In the genomic region with DNA sequence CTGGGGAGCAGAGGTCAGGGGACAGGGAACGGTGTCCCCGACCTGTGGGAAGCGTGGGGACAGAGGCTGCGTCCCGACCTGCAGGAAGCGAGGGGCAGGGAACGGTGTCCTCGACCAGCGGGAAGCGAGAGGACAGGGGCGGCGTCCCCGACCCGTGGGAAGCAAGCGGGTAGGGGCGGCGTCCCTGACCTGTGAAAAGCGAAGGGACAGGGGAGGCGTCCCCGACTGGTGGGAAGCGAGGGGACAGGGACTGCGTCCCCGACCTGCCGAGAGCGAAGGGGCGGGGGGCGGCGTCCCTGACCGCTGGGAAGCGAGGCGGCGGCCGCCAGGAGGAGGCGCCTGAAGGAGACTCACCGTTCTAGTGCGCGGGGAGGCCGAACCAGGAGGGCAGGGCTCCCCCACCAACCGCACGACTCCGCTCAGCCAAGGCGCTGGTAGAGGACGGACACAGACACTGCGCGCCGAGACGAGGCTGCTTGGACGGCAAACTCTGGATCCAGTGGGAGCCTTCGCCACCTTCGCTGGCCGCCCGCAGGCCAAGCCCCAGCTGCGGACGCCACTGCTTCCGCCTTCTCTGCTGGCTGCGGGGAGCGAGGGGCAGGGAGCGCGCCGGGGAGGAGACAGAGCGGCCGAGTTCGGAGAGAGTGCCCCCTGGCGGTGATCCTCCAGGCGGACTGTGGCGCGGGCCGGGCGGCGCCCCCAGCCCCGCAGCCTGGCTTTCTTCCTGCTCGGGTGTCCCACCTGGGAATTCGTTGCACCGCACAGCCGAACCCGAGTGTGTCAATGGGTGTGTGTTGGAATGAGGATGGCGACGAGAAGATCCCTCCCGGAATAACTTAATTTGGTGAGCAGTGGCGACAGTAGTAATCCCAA, we compare ENCODE assay signal across 9 cellular contexts. TPM values are rescaled to one million over a fixed set of nuclear protein-coding genes. Genes with fewer than 3 reads are reported as not detected.
A peak's percentile ranks its signal among the peaks of the same experiment; 100 is the strongest.
DNase-seq lines count a peak whose midpoint lies in the region; ATAC-seq, FAIRE-seq and TF ChIP-seq lines count a peak whose summit lies in the region.
"Had no signal": no experiment of that assay in that cellular context is flagged by ENCODE, and none has a peak within 500 bp of the region (broad histone marks: within the 10 kb centered on the region; RNA-seq: fewer than 3 reads in every experiment).

A gene with protein sequence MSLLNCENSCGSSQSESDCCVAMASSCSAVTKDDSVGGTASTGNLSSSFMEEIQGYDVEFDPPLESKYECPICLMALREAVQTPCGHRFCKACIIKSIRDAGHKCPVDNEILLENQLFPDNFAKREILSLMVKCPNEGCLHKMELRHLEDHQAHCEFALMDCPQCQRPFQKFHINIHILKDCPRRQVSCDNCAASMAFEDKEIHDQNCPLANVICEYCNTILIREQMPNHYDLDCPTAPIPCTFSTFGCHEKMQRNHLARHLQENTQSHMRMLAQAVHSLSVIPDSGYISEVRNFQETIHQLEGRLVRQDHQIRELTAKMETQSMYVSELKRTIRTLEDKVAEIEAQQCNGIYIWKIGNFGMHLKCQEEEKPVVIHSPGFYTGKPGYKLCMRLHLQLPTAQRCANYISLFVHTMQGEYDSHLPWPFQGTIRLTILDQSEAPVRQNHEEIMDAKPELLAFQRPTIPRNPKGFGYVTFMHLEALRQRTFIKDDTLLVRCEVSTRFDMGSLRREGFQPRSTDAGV (minus strand): TSS at position 579 of the 873 bp plus-strand sequence. CDS start 8,757 bp downstream, outside the sequence.

- H3K4me3 ChIP-seq in keratinocyte (ENCODE audit: control insufficient read depth in 2 of 3, extremely low read depth in 1 of 3, insufficient read depth in 2 of 3, low read depth in 1 of 3, low read length in 3 of 3), result peak within 1 kb of the TSS; percentile 92 to 96 (median 95)

- TF ChIP-seq CTCF in keratinocyte (optimal IDR thresholded peaks at IDR 0.05 in 1 of 3, IDR thresholded peaks at IDR 0.05 in 1 of 3, conservative IDR thresholded peaks at IDR 0.05 in 1 of 3; ENCODE audit: extremely low read depth in 1 of 3, insufficient read depth in 2 of 3, low read length in 3 of 3), result peak; percentile 70 to 90 (median 88)

- H3K9me1 ChIP-seq in keratinocyte (ENCODE audit: control insufficient read depth, extremely low read depth, insufficient read depth, low read length), result no peaks in the 10 kb centered on the region

- no peak for FAIRE-seq in keratinocyte (lab: Jason Lieb, UNC)
- FAIRE-seq: endometrium had no signal

- peaks cover 1% of the 10 kb centered on the region for H3K9me3 ChIP-seq in keratinocyte (ENCODE audit: control insufficient read depth, low read depth, low read length)

- no peaks in the 10 kb centered on the region for H3K27me3 ChIP-seq in keratinocyte (ENCODE audit: control insufficient read depth, extremely low read depth, insufficient read depth, low read length)

- dilution Hi-C loops in keratinocyte (cut with MboI; ENCODE audit: extremely low pct_ligation_motif_present, low sequenced_read_pairs), result no loop called here

- peak within 1 kb of the TSS; percentile 95 for H3K9ac ChIP-seq in keratinocyte (ENCODE audit: control insufficient read depth, extremely low read depth, insufficient read depth, low read length)

- DNase-seq in AG08396 (ENCODE audit: low spot score) (peak; percentile 92), NCI-H2196 treated with DMSO at 0.1 percent for 48 hours (lab: John Stamatoyannopoulos, UW; ENCODE audit: unreplicated experiment) (peak; percentile 78), keratinocyte (ENCODE audit: low read depth, low spot score) (no peak)
- DNase-seq in activated CD4-positive, CD25-positive, alpha-beta regulatory T cell treated with anti-CD3 and anti-CD28 coated beads, Interleukin-2, amount 50 U/mL, for 16 hours (ENCODE audit: low read depth, low spot score), result peak; percentile 75
- peak; percentile 82 for DNase-seq in central memory CD4-positive, alpha-beta T cell
- DNase-seq in stimulated activated CD4-positive, alpha-beta T cell treated with anti-CD3 and anti-CD28 coated beads, Interleukin-15, amount 100 ng/mL, for 1 hour (ENCODE audit: low read depth in 1 of 2, low spot score in 1 of 2), result peak; percentile 79 to 88

- peaks cover 43% of the 10 kb centered on the region for H3K79me2 ChIP-seq in keratinocyte (ENCODE audit: control insufficient read depth, insufficient read depth, low read length)

- peak; percentile 96 for ATAC-seq in GM18868 (IDR thresholded peaks at IDR 0.05; ENCODE audit: unreplicated experiment)
- ATAC-seq in HG03103 (IDR thresholded peaks at IDR 0.05; ENCODE audit: low read depth, unreplicated experiment), result peak; percentile 94

- peaks cover 15% of the 10 kb centered on the region for H3K4me1 ChIP-seq in keratinocyte (ENCODE audit: control insufficient read depth, extremely low read depth, insufficient read depth, low read length)

- H3K36me3 ChIP-seq in keratinocyte (ENCODE audit: control insufficient read depth in 2 of 2, extremely low read depth in 1 of 2, insufficient read depth in 2 of 2, low read length in 2 of 2), result no peaks in the 10 kb centered on the region

- H3K27ac ChIP-seq in keratinocyte (ENCODE audit: control insufficient read depth, insufficient read depth, low read length), result peak within 1 kb of the TSS; percentile 91

- H3K4me2 ChIP-seq in keratinocyte (ENCODE audit: control insufficient read depth, extremely low read depth, insufficient read depth, low read depth, low read length), result peak within 1 kb of the TSS; percentile 80

- peak within 1 kb of the TSS; percentile 99 for H2AFZ ChIP-seq in keratinocyte (ENCODE audit: control insufficient read depth, low read length)

- no peaks in the 10 kb centered on the region for H4K20me1 ChIP-seq in keratinocyte (ENCODE audit: control insufficient read depth, extremely low read depth, insufficient read depth, low read length)

RNA-seq across cellular contexts. Expression of the gene that starts here (rescaled TPM):
- 12.6 to 15.1 TPM (median 12.6 TPM) in 3 replicates for polyA plus RNA-seq in keratinocyte
- polyA plus RNA-seq in keratinocyte (2011; ENCODE audit: low read depth), result 3.7 TPM
- polyA plus RNA-seq in keratinocyte (2011; cell fraction: cytosol; rRNA removed), result 6.2 and 11.2 TPM in 2 replicates
- polyA plus RNA-seq in keratinocyte (2011; cell fraction: nucleus; rRNA removed), result 17.4 and 19.0 TPM in 2 replicates
- polyA plus RNA-seq in keratinocyte (2012; ENCODE audit: low replicate concordance), result 8.9 and 9.2 TPM in 2 replicates
- polyA minus RNA-seq in keratinocyte, result 18.3 to 21.8 TPM (median 20.6 TPM) in 3 replicates
- 8.8 TPM for polyA minus RNA-seq in keratinocyte (2011; cell fraction: cytosol; rRNA and poly(A)+ RNA removed)
- 14.0 and 23.5 TPM in 2 replicates for polyA minus RNA-seq in keratinocyte (2011; cell fraction: nucleus; rRNA and poly(A)+ RNA removed)
